9 cellular contexts compared by ENCODE assay signal in the genomic region with DNA sequence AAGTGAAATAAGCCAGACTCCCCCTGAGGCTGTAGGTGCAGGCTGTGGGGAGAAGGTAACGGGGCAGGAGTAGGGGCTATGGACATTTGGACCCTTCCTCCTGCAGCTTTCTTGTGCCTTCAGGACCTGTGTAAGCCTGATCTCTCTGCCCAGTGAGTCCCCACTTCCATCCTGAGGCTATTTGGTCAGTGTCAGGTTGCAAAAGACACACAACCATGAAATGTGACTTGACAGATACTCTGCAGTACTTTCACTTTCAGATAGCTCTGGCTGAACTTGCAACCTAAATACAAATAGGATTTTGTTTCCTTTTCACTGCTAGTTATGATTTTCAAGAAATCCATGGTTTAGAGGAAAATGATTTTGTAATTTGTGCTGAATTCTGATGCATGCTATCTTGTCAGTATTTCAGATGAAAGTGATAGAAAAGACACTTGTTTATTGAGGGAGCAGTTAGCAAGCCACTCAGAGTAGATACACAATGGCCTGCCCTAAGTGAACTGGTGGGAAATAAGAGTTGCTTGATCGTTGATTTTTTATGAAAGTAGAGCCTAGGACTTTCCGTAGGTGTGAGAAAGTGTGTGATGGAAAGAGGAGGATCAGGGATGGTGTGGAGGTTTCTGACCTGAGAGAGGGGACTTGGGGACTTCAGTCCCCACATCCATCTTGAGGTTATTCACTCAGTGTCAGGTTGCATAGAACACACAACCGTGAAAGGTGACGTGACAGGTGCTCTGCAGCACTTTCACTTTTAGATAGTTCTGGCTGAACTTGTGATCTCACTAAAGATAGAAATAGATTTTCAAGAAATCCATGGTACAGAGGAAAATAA. TPM values are rescaled to one million over a fixed set of nuclear protein-coding genes. Genes with fewer than 3 reads are reported as not detected.
A peak's percentile ranks its signal among the peaks of the same experiment; 100 is the strongest.
DNase-seq lines count a peak whose midpoint lies in the region; ATAC-seq, FAIRE-seq and TF ChIP-seq lines count a peak whose summit lies in the region.
"Had no signal": no experiment of that assay in that cellular context is flagged by ENCODE, and none has a peak within 500 bp of the region (broad histone marks: within the 10 kb centered on the region; RNA-seq: fewer than 3 reads in every experiment).

No MANE protein-coding gene starts in this region.

- peaks cover 35% of the 10 kb centered on the region for H3K4me1 Mint-ChIP-seq in activated CD4-positive, alpha-beta T cell treated with anti-CD3 and anti-CD28 coated beads, Interleukin-2, amount 10 ng/mL, durations not matched to agents 7 days and 5 days
- H3K4me1 Mint-ChIP-seq in natural killer cell treated with Interleukin-12 subunit alpha and Interleukin-12 subunit beta and Interleukin-15 and Interleukin-18, amount 100 ng/mL, for 72 hours (ENCODE audit: low read depth in 2 of 2), result peaks cover 16% of the 10 kb centered on the region in 2 donors
- H3K4me1 Mint-ChIP-seq in chondrocyte (ENCODE audit: low read depth), result peaks cover 7% of the 10 kb centered on the region

- H3K79me2 ChIP-seq in Karpas-422 (ENCODE audit: low read length), result no peaks in the 10 kb centered on the region

- TF ChIP-seq POLR2A in GM12891 (IDR thresholded peaks at IDR 0.05; ENCODE audit: low read depth, low read length) (no peak), body of pancreas (IDR thresholded peaks at IDR 0.05) (no peak)

- CTCF ChIA-PET in activated CD4-positive, alpha-beta T cell treated with anti-CD3 and anti-CD28 coated beads, Interleukin-2, amount 10 ng/mL, durations not matched to agents 7 days and 5 days (lab: Charles Lee), result no interaction called here

- no peaks in the 10 kb centered on the region for H4K20me1 ChIP-seq in Karpas-422 (ENCODE audit: insufficient read depth, low read depth, low read length)

- H3K9me3 ChIP-seq in Karpas-422 (ENCODE audit: low read length) (no peaks in the 10 kb centered on the region), WERI-Rb-1 (ENCODE audit: severe bottlenecking) (no peaks in the 10 kb centered on the region), body of pancreas (no peaks in the 10 kb centered on the region)

- H3K9ac ChIP-seq in Karpas-422 (ENCODE audit: low read length), result peak overlapping the region; percentile 54

- H2AFZ ChIP-seq in Karpas-422 (ENCODE audit: low read length), result peak overlapping the region; percentile 71

- intact Hi-C loops in body of pancreas (cut with DNase I), result no loop called here

- peak overlapping the region; percentile 52 for H3K4me3 Mint-ChIP-seq in activated CD4-positive, alpha-beta T cell treated with anti-CD3 and anti-CD28 coated beads, Interleukin-2, amount 10 ng/mL, durations not matched to agents 7 days and 5 days
- H3K4me3 Mint-ChIP-seq in natural killer cell treated with Interleukin-12 subunit alpha and Interleukin-12 subunit beta and Interleukin-15 and Interleukin-18, amount 100 ng/mL, for 72 hours, result peak overlapping the region; percentile 73
- no peak overlapping the region for H3K4me3 Mint-ChIP-seq in chondrocyte (ENCODE audit: unreplicated experiment)

- H3K27me3 Mint-ChIP-seq in activated CD4-positive, alpha-beta T cell treated with anti-CD3 and anti-CD28 coated beads, Interleukin-2, amount 10 ng/mL, durations not matched to agents 7 days and 5 days, result no peaks in the 10 kb centered on the region
- peaks cover 10 to 15% of the 10 kb centered on the region in 2 donors for H3K27me3 Mint-ChIP-seq in natural killer cell treated with Interleukin-12 subunit alpha and Interleukin-12 subunit beta and Interleukin-15 and Interleukin-18, amount 100 ng/mL, for 72 hours
- H3K27me3 Mint-ChIP-seq in chondrocyte (ENCODE audit: low read depth), result peaks cover 38% of the 10 kb centered on the region

- peaks cover 1% of the 10 kb centered on the region for H3K36me3 Mint-ChIP-seq in activated CD4-positive, alpha-beta T cell treated with anti-CD3 and anti-CD28 coated beads, Interleukin-2, amount 10 ng/mL, durations not matched to agents 7 days and 5 days (ENCODE audit: low read depth)
- H3K36me3 Mint-ChIP-seq in natural killer cell treated with Interleukin-12 subunit alpha and Interleukin-12 subunit beta and Interleukin-15 and Interleukin-18, amount 100 ng/mL, for 72 hours, result no peaks in the 10 kb centered on the region
- H3K36me3 Mint-ChIP-seq in chondrocyte (ENCODE audit: low read depth), result no peaks in the 10 kb centered on the region

- H3K9me2 ChIP-seq in Karpas-422 (replicated peaks; ENCODE audit: insufficient read depth, low read length), result no peaks in the 10 kb centered on the region

- peak overlapping the region; percentile 91 for H3K27ac Mint-ChIP-seq in activated CD4-positive, alpha-beta T cell treated with anti-CD3 and anti-CD28 coated beads, Interleukin-2, amount 10 ng/mL, durations not matched to agents 7 days and 5 days
- peak overlapping the region; percentile 12 to 82 for H3K27ac Mint-ChIP-seq in natural killer cell treated with Interleukin-12 subunit alpha and Interleukin-12 subunit beta and Interleukin-15 and Interleukin-18, amount 100 ng/mL, for 72 hours
- no peak overlapping the region for H3K27ac Mint-ChIP-seq in chondrocyte (ENCODE audit: unreplicated experiment)

- no peaks in the 10 kb centered on the region for H3K9me3 Mint-ChIP-seq in activated CD4-positive, alpha-beta T cell treated with anti-CD3 and anti-CD28 coated beads, Interleukin-2, amount 10 ng/mL, durations not matched to agents 7 days and 5 days
- no peaks in the 10 kb centered on the region for H3K9me3 Mint-ChIP-seq in natural killer cell treated with Interleukin-12 subunit alpha and Interleukin-12 subunit beta and Interleukin-15 and Interleukin-18, amount 100 ng/mL, for 72 hours
- H3K9me3 Mint-ChIP-seq in chondrocyte (ENCODE audit: low read depth), result no peaks in the 10 kb centered on the region

- ATAC-seq in natural killer cell treated with Interleukin-12 subunit alpha and Interleukin-12 subunit beta and Interleukin-15 and Interleukin-18, amount 100 ng/mL, for 72 hours, result peak; percentile 69 to 77
- ATAC-seq in body of pancreas, result no peak

- H3K27ac ChIP-seq in Karpas-422 (ENCODE audit: low read length), result peak overlapping the region; percentile 68
- no peak overlapping the region for H3K27ac ChIP-seq in WERI-Rb-1
- no peak overlapping the region for H3K27ac ChIP-seq in body of pancreas

- H3K4me1 ChIP-seq in Karpas-422 (ENCODE audit: low read length), result peaks cover 45% of the 10 kb centered on the region
- H3K4me1 ChIP-seq in body of pancreas, result no peaks in the 10 kb centered on the region

- peak; percentile 92 for FAIRE-seq in GM12891 (lab: Jason Lieb, UNC)

- H3K36me3 ChIP-seq in Karpas-422 (ENCODE audit: insufficient read depth, low read length) (no peaks in the 10 kb centered on the region), WERI-Rb-1 (no peaks in the 10 kb centered on the region), body of pancreas (replicated peaks in 1 of 2; ENCODE audit: insufficient read depth in 1 of 2, low read depth in 2 of 2) (no peaks in the 10 kb centered on the region)

- peak overlapping the region; percentile 73 for H3K4me2 ChIP-seq in Karpas-422 (ENCODE audit: low read depth, low read length, poor library complexity, severe bottlenecking)

- DNase-seq in GM12891 (ENCODE audit: insufficient read length, low spot score) (no peak), Karpas-422 (peak; percentile 59), UCSD-AML1 (lab: John Stamatoyannopoulos, UW; ENCODE audit: unreplicated experiment) (no peak), WERI-Rb-1 (no peak), chondrocyte (ENCODE audit: low spot score) (no peak), body of pancreas (no peak)
- peak; percentile 33 for DNase-seq in activated CD4-positive, alpha-beta T cell treated with anti-CD3 and anti-CD28 coated beads, Interleukin-2, amount 10 ng/mL, durations not matched to agents 7 days and 5 days
- DNase-seq in natural killer cell treated with Interleukin-12 subunit alpha and Interleukin-12 subunit beta and Interleukin-15 and Interleukin-18, amount 100 ng/mL, for 72 hours (ENCODE audit: low spot score), result no peak

- WGBS in body of pancreas, 2 donors, result 60 to 62% methylated on average over 5 of the region's 5 CpGs

- POLR2A ChIA-PET in activated CD4-positive, alpha-beta T cell treated with anti-CD3 and anti-CD28 coated beads, Interleukin-2, amount 10 ng/mL, durations not matched to agents 7 days and 5 days (lab: Charles Lee), result no interaction called here

- H3K4me3 ChIP-seq in Karpas-422 (ENCODE audit: low read length) (peak overlapping the region; percentile 63), WERI-Rb-1 (ENCODE audit: low read depth, low read length) (no peak overlapping the region), body of pancreas (no peak overlapping the region)

- TF ChIP-seq CTCF in WERI-Rb-1 (IDR thresholded peaks at IDR 0.05; ENCODE audit: low read depth, low read length), result no peak
- TF ChIP-seq CTCF in chondrocyte (IDR thresholded peaks at IDR 0.05), result no peak
- no peak for TF ChIP-seq CTCF in body of pancreas (IDR thresholded peaks at IDR 0.05)

- H3K27me3 ChIP-seq in Karpas-422 (ENCODE audit: low read length), result no peaks in the 10 kb centered on the region
- peaks cover 66% of the 10 kb centered on the region for H3K27me3 ChIP-seq in WERI-Rb-1 (ENCODE audit: insufficient read depth, low read depth, severe bottlenecking)
- no peaks in the 10 kb centered on the region for H3K27me3 ChIP-seq in body of pancreas

RNA-seq across cellular contexts. Expression of a gene that starts 18.0 kb away (rescaled TPM):
- 5.2 TPM for polyA plus RNA-seq in GM12891 (2012; ENCODE audit: low read depth, missing spikeins)
- total RNA-seq in Karpas-422 (2014; rRNA removed; shearing (Covaris generic); ENCODE audit: low replicate concordance), result 5.9 and 11.1 TPM in 2 replicates
- total RNA-seq in activated CD4-positive, alpha-beta T cell treated with anti-CD3 and anti-CD28 coated beads, Interleukin-2, amount 10 ng/mL, durations not matched to agents 7 days and 5 days, result 10 to 100 TPM; 17.2 to 20.3 TPM
- total RNA-seq in natural killer cell treated with Interleukin-12 subunit alpha and Interleukin-12 subunit beta and Interleukin-15 and Interleukin-18, amount 100 ng/mL, for 72 hours, result 10 to 100 TPM; 10.4 to 11.4 TPM
- total RNA-seq in chondrocyte, result 14.3 to 15.6 TPM (median 15.1 TPM) in 3 replicates
- 10 to 100 TPM in 1 of 2 donors, 1 to 10 TPM in 1; 7.3 to 13.5 TPM for total RNA-seq in body of pancreas

RNA-seq across cellular contexts. Expression of a gene that starts 25.4 kb away (rescaled TPM):
- polyA plus RNA-seq in GM12891 (2012; ENCODE audit: low read depth, missing spikeins), result 3.4 TPM
- 4.2 and 6.5 TPM in 2 replicates for total RNA-seq in Karpas-422 (2014; rRNA removed; shearing (Covaris generic); ENCODE audit: low replicate concordance)
- 1 to 10 TPM; 3.4 to 5.1 TPM for total RNA-seq in activated CD4-positive, alpha-beta T cell treated with anti-CD3 and anti-CD28 coated beads, Interleukin-2, amount 10 ng/mL, durations not matched to agents 7 days and 5 days
- total RNA-seq in natural killer cell treated with Interleukin-12 subunit alpha and Interleukin-12 subunit beta and Interleukin-15 and Interleukin-18, amount 100 ng/mL, for 72 hours, result 1 to 10 TPM; 1.9 to 5.4 TPM
- total RNA-seq in chondrocyte, result 1.7 to 2.7 TPM (median 2.4 TPM) in 3 replicates
- 1 to 10 TPM; 2.0 to 3.9 TPM for total RNA-seq in body of pancreas

RNA-seq across cellular contexts. Expression of a gene that starts 43.1 kb away (rescaled TPM):
- not detected for polyA plus RNA-seq in GM12891 (2012; ENCODE audit: low read depth, missing spikeins)
- total RNA-seq in Karpas-422 (2014; rRNA removed; shearing (Covaris generic); ENCODE audit: low replicate concordance), result not detected in 2 replicates
- not detected for total RNA-seq in activated CD4-positive, alpha-beta T cell treated with anti-CD3 and anti-CD28 coated beads, Interleukin-2, amount 10 ng/mL, durations not matched to agents 7 days and 5 days
- total RNA-seq in natural killer cell treated with Interleukin-12 subunit alpha and Interleukin-12 subunit beta and Interleukin-15 and Interleukin-18, amount 100 ng/mL, for 72 hours, result not detected
- total RNA-seq in chondrocyte (not detected in 3 replicates), body of pancreas (not detected)
- total RNA-seq: pulmonary artery endothelial cell had no signal

RNA-seq across cellular contexts. Expression of a gene that starts 44.3 kb away (rescaled TPM):
- not detected for polyA plus RNA-seq in GM12891 (2012; ENCODE audit: low read depth, missing spikeins)
- not detected in 2 replicates for total RNA-seq in Karpas-422 (2014; rRNA removed; shearing (Covaris generic); ENCODE audit: low replicate concordance)
- not detected for total RNA-seq in activated CD4-positive, alpha-beta T cell treated with anti-CD3 and anti-CD28 coated beads, Interleukin-2, amount 10 ng/mL, durations not matched to agents 7 days and 5 days
- total RNA-seq in natural killer cell treated with Interleukin-12 subunit alpha and Interleukin-12 subunit beta and Interleukin-15 and Interleukin-18, amount 100 ng/mL, for 72 hours, result not detected
- total RNA-seq in chondrocyte (not detected in 3 replicates), body of pancreas (not detected)
- total RNA-seq: pulmonary artery endothelial cell had no signal

RNA-seq across cellular contexts. Expression of a gene that starts 59.3 kb away (rescaled TPM):
- polyA plus RNA-seq in GM12891 (2012; ENCODE audit: low read depth, missing spikeins), result 0.37 TPM
- 2.6 and 3.1 TPM in 2 replicates for total RNA-seq in Karpas-422 (2014; rRNA removed; shearing (Covaris generic); ENCODE audit: low replicate concordance)
- under 1 TPM in 1 of 2 experiments, not detected in 1; 0.35 TPM for total RNA-seq in activated CD4-positive, alpha-beta T cell treated with anti-CD3 and anti-CD28 coated beads, Interleukin-2, amount 10 ng/mL, durations not matched to agents 7 days and 5 days
- under 1 TPM; 0.21 to 0.92 TPM for total RNA-seq in natural killer cell treated with Interleukin-12 subunit alpha and Interleukin-12 subunit beta and Interleukin-15 and Interleukin-18, amount 100 ng/mL, for 72 hours
- 0.92 to 1.3 TPM (median 1.00 TPM) in 3 replicates for total RNA-seq in chondrocyte
- total RNA-seq in body of pancreas, result not detected

Comparison
In these comparisons a context has a peak if more than half of its experiments do, and no peak if none do; other contexts are left out.
1. DNase-seq: peak in Karpas-422 (single experiment) and activated CD4-positive, alpha-beta T cell treated with anti-CD3 and anti-CD28 coated beads, Interleukin-2, amount 10 ng/mL, durations not matched to agents 7 days and 5 days (single experiment); none in GM12891 (single experiment), natural killer cell treated with Interleukin-12 subunit alpha and Interleukin-12 subunit beta and Interleukin-15 and Interleukin-18, amount 100 ng/mL, for 72 hours (single experiment), UCSD-AML1 (single experiment), WERI-Rb-1 (single experiment), chondrocyte (single experiment) and body of pancreas (0 of 4).